1 cellular context compared by ENCODE assay signal in the genomic region with DNA sequence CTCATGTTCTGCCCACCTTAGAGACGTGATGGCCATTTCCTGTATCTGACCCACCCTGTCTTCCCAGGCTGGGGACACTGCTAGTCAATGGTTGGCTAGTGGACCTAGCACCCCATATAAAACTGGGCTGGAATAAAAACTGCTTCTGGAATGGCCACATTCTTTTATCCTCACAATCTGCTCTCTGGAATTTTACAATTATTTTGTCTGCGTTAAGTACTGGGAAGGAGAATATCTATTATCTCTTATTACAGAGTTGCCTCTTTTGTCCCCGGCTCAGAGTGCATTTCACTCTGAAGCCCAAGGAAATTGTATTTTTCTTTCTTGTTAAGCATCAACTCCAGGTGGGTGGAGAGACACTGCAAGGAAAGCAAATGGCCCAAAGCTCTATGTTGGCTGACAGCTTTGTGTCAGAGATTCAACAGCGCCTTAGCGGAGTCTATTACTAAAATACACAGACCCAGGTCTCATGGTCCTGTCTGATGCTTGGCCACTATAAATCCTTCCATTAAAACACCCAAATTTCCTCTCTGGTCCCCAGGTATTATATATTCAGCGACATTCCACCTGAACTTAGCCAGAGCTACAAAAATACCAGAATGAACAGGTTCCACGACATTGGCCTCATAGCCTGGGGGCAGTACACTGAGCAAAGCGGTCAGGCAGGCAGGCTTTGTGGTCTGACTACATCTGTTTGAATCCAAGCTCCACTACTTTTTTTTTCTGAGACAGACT.
TF ChIP-seq lines count a peak whose summit lies in the region.

No MANE protein-coding gene starts in this region.

TF ChIP-seq in WTC11, 78 proteins besides CTCF, POLR2A, EP300 and RAD21 (continued from another document):
- TF ChIP-seq, protein P1, sequence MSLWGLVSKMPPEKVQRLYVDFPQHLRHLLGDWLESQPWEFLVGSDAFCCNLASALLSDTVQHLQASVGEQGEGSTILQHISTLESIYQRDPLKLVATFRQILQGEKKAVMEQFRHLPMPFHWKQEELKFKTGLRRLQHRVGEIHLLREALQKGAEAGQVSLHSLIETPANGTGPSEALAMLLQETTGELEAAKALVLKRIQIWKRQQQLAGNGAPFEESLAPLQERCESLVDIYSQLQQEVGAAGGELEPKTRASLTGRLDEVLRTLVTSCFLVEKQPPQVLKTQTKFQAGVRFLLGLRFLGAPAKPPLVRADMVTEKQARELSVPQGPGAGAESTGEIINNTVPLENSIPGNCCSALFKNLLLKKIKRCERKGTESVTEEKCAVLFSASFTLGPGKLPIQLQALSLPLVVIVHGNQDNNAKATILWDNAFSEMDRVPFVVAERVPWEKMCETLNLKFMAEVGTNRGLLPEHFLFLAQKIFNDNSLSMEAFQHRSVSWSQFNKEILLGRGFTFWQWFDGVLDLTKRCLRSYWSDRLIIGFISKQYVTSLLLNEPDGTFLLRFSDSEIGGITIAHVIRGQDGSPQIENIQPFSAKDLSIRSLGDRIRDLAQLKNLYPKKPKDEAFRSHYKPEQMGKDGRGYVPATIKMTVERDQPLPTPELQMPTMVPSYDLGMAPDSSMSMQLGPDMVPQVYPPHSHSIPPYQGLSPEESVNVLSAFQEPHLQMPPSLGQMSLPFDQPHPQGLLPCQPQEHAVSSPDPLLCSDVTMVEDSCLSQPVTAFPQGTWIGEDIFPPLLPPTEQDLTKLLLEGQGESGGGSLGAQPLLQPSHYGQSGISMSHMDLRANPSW (CRISPR knock-in tag; conservative IDR thresholded peaks at IDR 0.05; ENCODE audit: low read depth): no peak
- no peak for TF ChIP-seq SP1 (CRISPR knock-in tag; conservative IDR thresholded peaks at IDR 0.05)
- TF ChIP-seq, protein P2, sequence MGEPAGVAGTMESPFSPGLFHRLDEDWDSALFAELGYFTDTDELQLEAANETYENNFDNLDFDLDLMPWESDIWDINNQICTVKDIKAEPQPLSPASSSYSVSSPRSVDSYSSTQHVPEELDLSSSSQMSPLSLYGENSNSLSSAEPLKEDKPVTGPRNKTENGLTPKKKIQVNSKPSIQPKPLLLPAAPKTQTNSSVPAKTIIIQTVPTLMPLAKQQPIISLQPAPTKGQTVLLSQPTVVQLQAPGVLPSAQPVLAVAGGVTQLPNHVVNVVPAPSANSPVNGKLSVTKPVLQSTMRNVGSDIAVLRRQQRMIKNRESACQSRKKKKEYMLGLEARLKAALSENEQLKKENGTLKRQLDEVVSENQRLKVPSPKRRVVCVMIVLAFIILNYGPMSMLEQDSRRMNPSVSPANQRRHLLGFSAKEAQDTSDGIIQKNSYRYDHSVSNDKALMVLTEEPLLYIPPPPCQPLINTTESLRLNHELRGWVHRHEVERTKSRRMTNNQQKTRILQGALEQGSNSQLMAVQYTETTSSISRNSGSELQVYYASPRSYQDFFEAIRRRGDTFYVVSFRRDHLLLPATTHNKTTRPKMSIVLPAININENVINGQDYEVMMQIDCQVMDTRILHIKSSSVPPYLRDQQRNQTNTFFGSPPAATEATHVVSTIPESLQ (CRISPR knock-in tag; IDR thresholded peaks at IDR 0.05): no peak
- TF ChIP-seq RELA (CRISPR knock-in tag; IDR thresholded peaks at IDR 0.05; ENCODE audit: borderline replicate concordance): no peak
- TF ChIP-seq, protein P3, sequence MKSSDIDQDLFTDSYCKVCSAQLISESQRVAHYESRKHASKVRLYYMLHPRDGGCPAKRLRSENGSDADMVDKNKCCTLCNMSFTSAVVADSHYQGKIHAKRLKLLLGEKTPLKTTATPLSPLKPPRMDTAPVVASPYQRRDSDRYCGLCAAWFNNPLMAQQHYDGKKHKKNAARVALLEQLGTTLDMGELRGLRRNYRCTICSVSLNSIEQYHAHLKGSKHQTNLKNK (CRISPR knock-in tag; IDR thresholded peaks at IDR 0.05): no peak
- no peak for TF ChIP-seq ELF4 (CRISPR knock-in tag; IDR thresholded peaks at IDR 0.05; ENCODE audit: low read depth)
TF ChIP-seq in WTC11: peak in this region for 0.
